Comparison of ENCODE assay signal across 20 cellular contexts in the genomic region with DNA sequence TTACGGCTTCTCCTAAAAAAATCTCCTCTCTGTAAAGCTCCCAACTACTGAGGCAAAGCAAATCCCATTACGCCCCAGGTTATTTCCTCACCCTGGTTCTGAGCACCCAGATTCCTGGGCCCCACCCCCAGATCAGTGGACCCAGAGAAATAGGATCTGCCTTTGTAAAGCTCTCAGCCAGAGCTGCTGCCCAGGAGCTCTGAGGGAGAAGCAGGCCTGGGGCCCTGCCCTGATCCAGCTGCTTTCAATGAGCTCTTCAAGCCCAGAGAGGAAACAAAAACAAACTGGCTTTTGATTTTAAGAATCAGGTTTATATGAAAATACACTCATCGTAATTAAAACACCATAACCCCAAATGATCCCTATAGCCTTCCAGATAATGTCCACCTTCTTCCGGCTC.
"Had no signal": no experiment of that assay in that cellular context is flagged by ENCODE, and none has a peak within 500 bp of the region (broad histone marks: within the 10 kb centered on the region; RNA-seq: fewer than 3 reads in every experiment).

No MANE protein-coding gene starts in this region.

- ATAC-seq: activated CD8-positive, alpha-beta T cell treated with anti-CD3 and anti-CD28 coated beads for 36 hours; gastroesophageal sphincter; left cardiac atrium; mucosa of descending colon; right lobe of liver; T-helper 17 cell had no signal

- H3K4me3 ChIP-seq: breast epithelium, colonic mucosa, dorsolateral prefrontal cortex, esophagus squamous epithelium, gastroesophageal sphincter, mucosa of descending colon, right lobe of liver, skin epidermis, tibial artery had no signal

- H3K27ac ChIP-seq: colonic mucosa, dorsolateral prefrontal cortex, gastroesophageal sphincter, right lobe of liver, tibial artery had no signal

- H3K4me1 ChIP-seq: colonic mucosa, gastroesophageal sphincter, tibial artery had no signal

- DNase-seq: activated CD4-positive, alpha-beta T cell treated with anti-CD3 and anti-CD28 coated beads, Interleukin-2, amount 10 ng/mL, durations not matched to agents 7 days and 5 days; activated CD4-positive, CD25-positive, alpha-beta regulatory T cell treated with anti-CD3 and anti-CD28 coated beads, Interleukin-2, amount 50 U/mL, for 72 hours; activated CD8-positive, alpha-beta T cell treated with anti-CD3 and anti-CD28 coated beads for 36 hours; activated gamma-delta T cell treated with Interleukin-2 at 50 U/mL for 16 hours; activated T-cell treated with anti-CD3 and anti-CD28 coated beads, Interleukin-2, amount 50 U/mL, for 1 hour; colonic mucosa; esophagus squamous epithelium; hypothalamus; left cardiac atrium; mucosa of descending colon; naive B cell; occipital lobe; right lobe of liver; stimulated activated CD4-positive, alpha-beta T cell treated with anti-CD3 and anti-CD28 coated beads, Interleukin-1b, Interleukin-23, amount 100 ng/mL, for 48 hours; T-helper 17 cell had no signal

- H3K27me3 ChIP-seq: breast epithelium, colonic mucosa, right lobe of liver had no signal

- H3K9me3 ChIP-seq: breast epithelium, colonic mucosa, esophagus squamous epithelium, gastroesophageal sphincter, mucosa of descending colon, right lobe of liver, tibial artery had no signal
